Comparison of ENCODE assay signal across 15 cellular contexts in the genomic region with DNA sequence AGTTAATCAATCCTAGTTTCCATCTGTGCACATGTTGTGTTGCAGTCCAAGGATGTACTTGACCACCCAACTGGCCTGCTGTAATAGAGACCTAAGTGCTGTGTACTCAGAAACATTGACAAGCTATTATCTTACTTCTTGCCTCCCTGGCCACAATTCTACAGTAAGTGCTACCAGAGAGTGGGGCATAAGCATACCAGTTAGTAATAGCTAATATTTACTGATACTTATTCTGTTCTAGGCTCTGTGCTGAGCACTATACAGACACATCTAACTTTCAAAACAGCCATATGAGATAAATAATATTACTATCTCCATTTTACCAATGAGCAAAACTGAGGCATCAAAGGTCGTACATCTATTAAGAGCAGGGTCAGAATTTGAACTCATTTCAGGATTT. TPM values are rescaled to one million over a fixed set of nuclear protein-coding genes. Genes with fewer than 3 reads are reported as not detected.
DNase-seq lines count a peak whose midpoint lies in the region; TF ChIP-seq lines count a peak whose summit lies in the region.
"Had no signal": no experiment of that assay in that cellular context is flagged by ENCODE, and none has a peak within 500 bp of the region (broad histone marks: within the 10 kb centered on the region; RNA-seq: fewer than 3 reads in every experiment).

No MANE protein-coding gene starts in this region.

- H3K4ac ChIP-seq in mesendoderm (ENCODE audit: low read depth, low read length), result no peak overlapping the region
- no peak overlapping the region for H3K4ac ChIP-seq in neuronal stem cell (ENCODE audit: low read length)

- peak overlapping the region; percentile 18 for H2AFZ ChIP-seq in neuronal stem cell (ENCODE audit: low read length)

- no peaks in the 10 kb centered on the region for H3K36me3 ChIP-seq in HUES48 (ENCODE audit: control insufficient read depth, insufficient read depth, low read length)
- H3K36me3 ChIP-seq in mesendoderm (ENCODE audit: control insufficient read depth, insufficient read depth, low read length), result no peaks in the 10 kb centered on the region
- no peaks in the 10 kb centered on the region for H3K36me3 ChIP-seq in neuronal stem cell (replicated peaks in 1 of 2; ENCODE audit: control insufficient read depth in 2 of 2, insufficient read depth in 2 of 2, low read length in 2 of 2)
- H3K36me3 ChIP-seq in ascending aorta, result no peaks in the 10 kb centered on the region
- H3K36me3 ChIP-seq: SJCRH30 had no signal

- intact Hi-C loops in ascending aorta (cut with DNase I), result no loop called here

- H3K79me1 ChIP-seq in mesendoderm (ENCODE audit: low read length), result no peaks in the 10 kb centered on the region
- H3K79me1 ChIP-seq in neuronal stem cell (ENCODE audit: low read depth, low read length), result no peaks in the 10 kb centered on the region

- no CpG with 5 or more reads among the region's 1 CpG for WGBS in mesendoderm (ENCODE audit: extremely low coverage, insufficient coverage, low lambda C conversion rate)
- no CpG with 5 or more reads among the region's 1 CpG for WGBS in neuronal stem cell (ENCODE audit: extremely low coverage in 2 of 2, insufficient read length in 2 of 2, insufficient replicate concordance in 1 of 2), 2 donors

- H2BK120ac ChIP-seq in mesendoderm (ENCODE audit: low read depth, low read length) (no peak overlapping the region), neuronal stem cell (ENCODE audit: low read depth, low read length) (no peak overlapping the region)

- H3K9me3 ChIP-seq in HUES48 (ENCODE audit: control insufficient read depth, insufficient read depth, low read length) (peaks cover 4% of the 10 kb centered on the region; the same call in 1 of the 2 replicates), neuronal stem cell (replicated peaks in 1 of 2; ENCODE audit: control insufficient read depth in 2 of 2, insufficient read depth in 1 of 2, low read depth in 1 of 2, low read length in 2 of 2) (peaks cover 0 to 2% of the 10 kb centered on the region in 2 donors), ascending aorta (no peaks in the 10 kb centered on the region)

- no peak overlapping the region for H2BK15ac ChIP-seq in mesendoderm (replicated peaks; ENCODE audit: low read depth)
- H2BK15ac ChIP-seq in neuronal stem cell (ENCODE audit: low read length), result no peak overlapping the region

- H4K91ac ChIP-seq in neuronal stem cell (ENCODE audit: low read depth, low read length, poor library complexity), result no peak overlapping the region

- H4K5ac ChIP-seq in mesendoderm (ENCODE audit: low read length), result no peak overlapping the region

- H3K4me1 ChIP-seq in HUES48 (ENCODE audit: control insufficient read depth, insufficient read depth, low read length) (no peaks in the 10 kb centered on the region; the same call in 1 of the 2 replicates), mesendoderm (ENCODE audit: control insufficient read depth, low read depth, low read length) (peaks cover 11% of the 10 kb centered on the region), neuronal stem cell (ENCODE audit: control insufficient read depth in 2 of 2, insufficient read depth in 1 of 2, low read depth in 1 of 2, low read length in 2 of 2) (peaks cover 4 to 11% of the 10 kb centered on the region in 2 donors), ascending aorta (no peaks in the 10 kb centered on the region)

- peak overlapping the region; percentile 14 for H3K27ac ChIP-seq in HUES48 (ENCODE audit: low read depth, low read length)
- H3K27ac ChIP-seq in mesendoderm (ENCODE audit: low read depth, low read length), result no peak overlapping the region
- no peak overlapping the region for H3K27ac ChIP-seq in neuronal stem cell (replicated peaks; ENCODE audit: low read length)
- no peak overlapping the region for H3K27ac ChIP-seq in ascending aorta
- H3K27ac ChIP-seq: C4-2B, KMS-11, SJCRH30 had no signal

- no peak for TF ChIP-seq CTCF in ascending aorta (IDR thresholded peaks at IDR 0.05)

- H3K79me2 ChIP-seq in mesendoderm (ENCODE audit: control insufficient read depth, insufficient read depth, low read length), result no peaks in the 10 kb centered on the region

- H3K23ac ChIP-seq in mesendoderm (ENCODE audit: low read length) (no peak overlapping the region), neuronal stem cell (ENCODE audit: low read depth, low read length, poor library complexity) (no peak overlapping the region)

- no peak overlapping the region for H2BK12ac ChIP-seq in neuronal stem cell (ENCODE audit: low read length)

- H3K4me2 ChIP-seq in mesendoderm (ENCODE audit: low read length) (no peak overlapping the region), neuronal stem cell (ENCODE audit: insufficient read depth, low read length, poor library complexity, severe bottlenecking) (no peak overlapping the region)
- H3K4me2 ChIP-seq: KMS-11 had no signal

- H3K4me3 ChIP-seq in HUES48 (ENCODE audit: low read depth, low read length) (no peak overlapping the region), mesendoderm (ENCODE audit: low read length) (no peak overlapping the region), neuronal stem cell (ENCODE audit: low read length in 2 of 2) (no peak overlapping the region), ascending aorta (no peak overlapping the region)
- H3K4me3 ChIP-seq: SJCRH30 had no signal

- H4K8ac ChIP-seq in mesendoderm (ENCODE audit: low read depth, low read length), result no peak overlapping the region
- no peak overlapping the region for H4K8ac ChIP-seq in neuronal stem cell (ENCODE audit: low read depth, low read length)

- H2AK5ac ChIP-seq in mesendoderm (ENCODE audit: low read length), result no peak overlapping the region
- H2AK5ac ChIP-seq in neuronal stem cell (ENCODE audit: low read depth, low read length), result no peak overlapping the region

- H3K27me3 ChIP-seq in HUES48 (ENCODE audit: control insufficient read depth, insufficient read depth, low read length) (no peaks in the 10 kb centered on the region), mesendoderm (ENCODE audit: insufficient read depth, low read length, poor library complexity) (no peaks in the 10 kb centered on the region), neuronal stem cell (ENCODE audit: control insufficient read depth in 3 of 3, insufficient read depth in 3 of 3, low read depth in 1 of 3, low read length in 3 of 3) (no peaks in the 10 kb centered on the region), ascending aorta (no peaks in the 10 kb centered on the region)
- H3K27me3 ChIP-seq: SJCRH30 had no signal

- no peak overlapping the region for H3K18ac ChIP-seq in mesendoderm (ENCODE audit: low read length)
- H3K18ac ChIP-seq in neuronal stem cell (ENCODE audit: low read length), result no peak overlapping the region

- H3K14ac ChIP-seq in neuronal stem cell (ENCODE audit: low read length), result no peak overlapping the region

- no peak overlapping the region for H3K56ac ChIP-seq in mesendoderm (ENCODE audit: low read length)

- DNase-seq in NCI-H524 treated with DMSO at 0.1 percent for 48 hours (lab: John Stamatoyannopoulos, UW), result peak; percentile 20
- DNase-seq in mesendoderm, result no peak
- DNase-seq in neuronal stem cell (ENCODE audit: low spot score), result no peak
- no peak for DNase-seq in ascending aorta (ENCODE audit: low spot score in 2 of 2)
- no peak for DNase-seq in AG08396 (ENCODE audit: low spot score)
- DNase-seq in NCI-H345 treated with DMSO at 0.1 percent for 48 hours (lab: John Stamatoyannopoulos, UW; ENCODE audit: unreplicated experiment), result no peak
- DNase-seq: ACHN, AML-193, DMS79, GOT3, NCI-H2081 had no signal

- H3K9ac ChIP-seq in HUES48 (ENCODE audit: low read depth, low read length) (no peak overlapping the region), mesendoderm (ENCODE audit: low read length) (peak overlapping the region; percentile 34), neuronal stem cell (ENCODE audit: low read depth, low read length, poor library complexity) (no peak overlapping the region)
- H3K9ac ChIP-seq: KMS-11 had no signal

- no peak overlapping the region for H2BK5ac ChIP-seq in mesendoderm (ENCODE audit: low read length)
- H2BK5ac ChIP-seq in neuronal stem cell (ENCODE audit: low read length), result no peak overlapping the region

RNA-seq across cellular contexts. Expression of gene NPL, which starts 49.5 kb away (rescaled TPM):
- polyA plus RNA-seq in mesendoderm (2013, experiment 1 of 2), result 2.9 TPM
- polyA plus RNA-seq in mesendoderm (2013, experiment 2 of 2), result 2.8 TPM
- 2.9 TPM for polyA plus RNA-seq in neuronal stem cell (2013, experiment 1 of 2)
- polyA plus RNA-seq in neuronal stem cell (2013, experiment 2 of 2), result 3.3 TPM
- 2.1 TPM for total RNA-seq in ascending aorta

RNA-seq across cellular contexts. Expression of gene RGS8, which starts 55.7 kb away (rescaled TPM):
- polyA plus RNA-seq in mesendoderm (2013, experiment 1 of 2), result 1.3 TPM
- 1.0 TPM for polyA plus RNA-seq in mesendoderm (2013, experiment 2 of 2)
- 0.56 TPM for polyA plus RNA-seq in neuronal stem cell (2013, experiment 1 of 2)
- 0.50 TPM for polyA plus RNA-seq in neuronal stem cell (2013, experiment 2 of 2)
- not detected for total RNA-seq in ascending aorta
